9 cellular contexts compared by ENCODE assay signal in the genomic region with DNA sequence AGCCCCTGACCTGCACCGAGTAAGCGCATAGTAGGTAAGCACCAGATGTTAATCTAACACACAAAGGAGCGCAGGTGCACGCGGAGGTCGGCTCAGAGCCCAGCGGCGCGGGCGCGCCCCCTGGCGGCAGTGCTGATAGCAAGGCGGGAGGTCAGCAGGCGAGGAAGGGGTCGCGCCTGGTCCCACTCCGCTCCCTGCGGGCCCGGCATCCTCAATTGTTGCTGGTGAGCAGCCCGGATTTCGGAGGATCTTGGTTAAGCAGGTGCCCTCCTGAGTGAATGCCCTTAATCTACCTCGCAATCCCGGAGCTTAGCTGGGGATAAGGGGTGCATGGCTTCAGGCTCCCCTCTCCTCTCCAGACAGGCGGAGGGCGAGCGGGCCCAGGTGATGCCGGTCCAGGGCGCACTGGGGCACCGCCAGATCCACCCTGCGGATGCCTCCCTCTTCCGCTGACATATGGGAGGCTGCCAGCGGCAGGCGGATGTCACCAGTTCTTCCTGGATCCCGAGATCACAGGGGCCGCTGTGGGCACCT. TPM values are rescaled to one million over a fixed set of nuclear protein-coding genes. Genes with fewer than 3 reads are reported as not detected.
DNase-seq lines count a peak whose midpoint lies in the region; ATAC-seq and TF ChIP-seq lines count a peak whose summit lies in the region.
"Had no signal": no experiment of that assay in that cellular context is flagged by ENCODE, and none has a peak within 500 bp of the region (broad histone marks: within the 10 kb centered on the region; RNA-seq: fewer than 3 reads in every experiment).

No MANE protein-coding gene starts in this region.

- intact Hi-C loops in psoas muscle (cut with DNase I) = no loop called here

- H3K4me1 ChIP-seq in psoas muscle = peaks cover 15% of the 10 kb centered on the region

- TF ChIP-seq CTCF in GM13977 (IDR thresholded peaks at IDR 0.05; ENCODE audit: extremely low read depth, insufficient read depth, missing control alignments) = peak; percentile 70
- TF ChIP-seq CTCF in psoas muscle (IDR thresholded peaks at IDR 0.05) = peak; percentile 70

- ATAC-seq in psoas muscle (peak; percentile 46 to 73 (median 60)), GM19467 (IDR thresholded peaks at IDR 0.05; ENCODE audit: unreplicated experiment) (no peak), GM21367 (IDR thresholded peaks at IDR 0.05; ENCODE audit: unreplicated experiment) (no peak)

- 22 to 24% (median 24%) methylated on average over 21 to 35 of the region's 35 CpGs for WGBS in psoas muscle, 3 donors

- no peak overlapping the region for H3K27ac ChIP-seq in psoas muscle

- no peaks in the 10 kb centered on the region for H3K36me3 ChIP-seq in psoas muscle (ENCODE audit: insufficient read depth in 1 of 2, low read depth in 1 of 2)

- in situ Hi-C loops in GM13977 (cut with MboI; ENCODE audit: low pct_unique_long_range_greater_than_20kb, low sequenced_read_pairs, unreplicated experiment) = loop anchor here (25.0 kb wide), 1 partner anchor 110 kb away; no protein-coding TSS in a partner anchor

- H3K9me3 ChIP-seq in psoas muscle = no peaks in the 10 kb centered on the region

- peak; percentile 58 for DNase-seq in GM13977 (ENCODE audit: low spot score)
- peak; percentile 8 for DNase-seq in OCI-M1 (lab: John Stamatoyannopoulos, UW)
- DNase-seq in dermis blood vessel endothelial cell = peak; percentile 19
- DNase-seq in psoas muscle = peak in 1 of 2 donors; percentile 38
- no peak for DNase-seq in NCI-H774 (lab: John Stamatoyannopoulos, UW)
- no peak for DNase-seq in midbrain (lab: John Stamatoyannopoulos, UW)

- H3K4me3 ChIP-seq in psoas muscle = no peak overlapping the region

- H3K27me3 ChIP-seq in psoas muscle (ENCODE audit: insufficient read depth in 3 of 3, low read length in 2 of 3) = peaks cover 0 to 60% (median 34%) of the 10 kb centered on the region in 3 donors

RNA-seq across cellular contexts. Expression of gene WNT3, which starts 4.0 kb away (rescaled TPM):
- total RNA-seq in dermis blood vessel endothelial cell = 0.65 and 0.85 TPM in 2 replicates
- total RNA-seq in psoas muscle = under 1 TPM in 3 of 4 donors, not detected in 1; 0.08 to 0.36 (median 0.17) TPM
- under 1 TPM in 2 of 3 donors, not detected in 1; 0.06 to 0.10 TPM for polyA plus RNA-seq in psoas muscle

RNA-seq across cellular contexts. Expression of gene WNT9B, which starts 28.9 kb away (rescaled TPM):
- total RNA-seq in dermis blood vessel endothelial cell (not detected in 2 replicates), psoas muscle (under 1 TPM in 2 of 4 donors, not detected in 2; 0.19 to 0.32 TPM)
- under 1 TPM in 2 of 3 donors, not detected in 1; 0.05 to 0.06 TPM for polyA plus RNA-seq in psoas muscle
- total RNA-seq: dermis microvascular lymphatic vessel endothelial cell had no signal

Comparison
In these comparisons a context has a peak if more than half of its experiments do, and no peak if none do; other contexts are left out.
1. DNase-seq: peak in GM13977 (single experiment), OCI-M1 (single experiment) and dermis blood vessel endothelial cell (single experiment); none in NCI-H774 (single experiment) and midbrain (single experiment).
2. ATAC-seq: peak in psoas muscle (4 of 4); none in GM19467 (single experiment) and GM21367 (single experiment).